20 cellular contexts compared by ENCODE assay signal in genomic region chr4:143625632-143626031, GRCh38.
"Had no signal": no experiment of that assay in that cellular context is flagged by ENCODE, and none has a peak within 500 bp of the region (broad histone marks: within the 10 kb centered on the region; RNA-seq: fewer than 3 reads in every experiment).

No MANE protein-coding gene starts in this region.

- H3K36me3 Mint-ChIP-seq: activated naive CD4-positive, alpha-beta T cell treated with anti-CD3 and anti-CD28 coated beads, Interleukin-2, amount 50 U/mL, for 72 hours; memory B cell; natural killer cell treated with Interleukin-12 subunit alpha and Interleukin-12 subunit beta and Interleukin-15 and Interleukin-18, amount 100 ng/mL, for 72 hours had no signal

- H3K27ac Mint-ChIP-seq: activated B cell treated with CpG ODN at 0.5 μM for 24 hours; activated naive CD4-positive, alpha-beta T cell treated with anti-CD3 and anti-CD28 coated beads, Interleukin-2, amount 50 U/mL, for 72 hours; activated T-helper 17 cell treated with anti-CD3 and anti-CD28 coated beads, Interleukin-2, amount 50 U/mL, for 72 hours; dendritic cell treated with granulocyte-macrophage colony-stimulating factor and Interleukin-4, amounts not matched to agents 40 ng/mL and 50 ng/mL, for 4 days; endodermal cell; memory B cell; natural killer cell treated with Interleukin-12 subunit alpha and Interleukin-12 subunit beta and Interleukin-15 and Interleukin-18, amount 100 ng/mL, for 72 hours had no signal

- H3K4me1 Mint-ChIP-seq: activated B cell treated with CpG ODN at 0.5 μM for 24 hours; activated T-helper 17 cell treated with anti-CD3 and anti-CD28 coated beads, Interleukin-2, amount 50 U/mL, for 72 hours; endodermal cell; memory B cell had no signal

- H3K4me3 ChIP-seq: left lung, prostate gland, suprapubic skin, upper lobe of right lung had no signal

- H3K4me3 Mint-ChIP-seq: activated B cell treated with CpG ODN at 0.5 μM for 24 hours; activated T-helper 17 cell treated with anti-CD3 and anti-CD28 coated beads, Interleukin-2, amount 50 U/mL, for 72 hours; dendritic cell treated with granulocyte-macrophage colony-stimulating factor and Interleukin-4, amounts not matched to agents 40 ng/mL and 50 ng/mL, for 4 days; endodermal cell; memory B cell; natural killer cell treated with Interleukin-12 subunit alpha and Interleukin-12 subunit beta and Interleukin-15 and Interleukin-18, amount 100 ng/mL, for 72 hours had no signal

- H3K27ac ChIP-seq: left lung, prostate gland, suprapubic skin, upper lobe of right lung had no signal

- H3K27me3 ChIP-seq: brain microvascular endothelial cell, left lung, suprapubic skin, upper lobe of right lung had no signal

- DNase-seq: activated B cell treated with CpG ODN at 0.5 μM for 24 hours; activated CD4-positive, alpha-beta T cell treated with anti-CD3 and anti-CD28 coated beads, Interleukin-2, amount 50 U/mL, for 1 hour; activated T-cell treated with anti-CD3 and anti-CD28 coated beads for 4 hours; amygdala; endodermal cell; head of caudate nucleus; left lung; occipital lobe; stimulated activated CD4-positive, alpha-beta T cell treated with anti-CD3 and anti-CD28 coated beads, Interleukin-12 subunit alpha, Interleukin-12 subunit beta, amount 100 ng/mL, for 4 hours; stimulated activated naive CD4-positive, alpha-beta T cell; T-helper 2 cell; upper lobe of right lung had no signal

- H3K27me3 Mint-ChIP-seq: natural killer cell treated with Interleukin-12 subunit alpha and Interleukin-12 subunit beta and Interleukin-15 and Interleukin-18, amount 100 ng/mL, for 72 hours had no signal

- H3K9me3 ChIP-seq: left lung, prostate gland, suprapubic skin, upper lobe of right lung had no signal

- H3K9me3 Mint-ChIP-seq: activated naive CD4-positive, alpha-beta T cell treated with anti-CD3 and anti-CD28 coated beads, Interleukin-2, amount 50 U/mL, for 72 hours; activated T-helper 17 cell treated with anti-CD3 and anti-CD28 coated beads, Interleukin-2, amount 50 U/mL, for 72 hours; dendritic cell treated with granulocyte-macrophage colony-stimulating factor and Interleukin-4, amounts not matched to agents 40 ng/mL and 50 ng/mL, for 4 days; endodermal cell; memory B cell had no signal

- H3K4me1 ChIP-seq: left lung, prostate gland, suprapubic skin had no signal

- ATAC-seq: activated naive CD4-positive, alpha-beta T cell treated with anti-CD3 and anti-CD28 coated beads, Interleukin-2, amount 50 U/mL, for 72 hours; activated T-helper 17 cell treated with anti-CD3 and anti-CD28 coated beads, Interleukin-2, amount 50 U/mL, for 72 hours; natural killer cell treated with Interleukin-12 subunit alpha and Interleukin-12 subunit beta and Interleukin-15 and Interleukin-18, amount 100 ng/mL, for 72 hours had no signal

- H3K36me3 ChIP-seq: brain microvascular endothelial cell, left lung, prostate gland, suprapubic skin, upper lobe of right lung had no signal
